17 cellular contexts compared by ENCODE assay signal in genomic region chr10:37732685-37733084, GRCh38.
"Had no signal": no experiment of that assay in that cellular context is flagged by ENCODE, and none has a peak within 500 bp of the region (broad histone marks: within the 10 kb centered on the region; RNA-seq: fewer than 3 reads in every experiment).

No MANE protein-coding gene starts in this region.

- ATAC-seq: activated CD4-positive, alpha-beta T cell treated with anti-CD3 and anti-CD28 coated beads for 36 hours; body of pancreas; effector memory CD8-positive, alpha-beta T cell; left lung; sciatic nerve; stimulated activated effector memory CD8-positive, alpha-beta T cell treated with anti-CD3 and anti-CD28 coated beads, Interleukin-12 subunit alpha, Interleukin-12 subunit beta, amount 100 ng/mL, for 72 hours had no signal

- H3K27me3 ChIP-seq: body of pancreas, left lung, upper lobe of left lung had no signal

- H3K36me3 ChIP-seq: left lung, stomach, upper lobe of left lung had no signal

- H3K4me1 ChIP-seq: body of pancreas, left lung, parathyroid adenoma, stomach, upper lobe of left lung had no signal

- H3K79me2 ChIP-seq: parathyroid adenoma had no signal

- H3K9ac ChIP-seq: parathyroid adenoma had no signal

- H2AFZ ChIP-seq: parathyroid adenoma had no signal

- DNase-seq: activated CD4-positive, alpha-beta T cell treated with anti-CD3 and anti-CD28 coated beads for 36 hours; activated CD4-positive, alpha-beta T cell treated with anti-CD3 and anti-CD28 coated beads, Interleukin-2, amount 50 U/mL, for 48 hours; activated naive CD4-positive, alpha-beta T cell; activated naive CD8-positive, alpha-beta T cell treated with anti-CD3 and anti-CD28 coated beads for 36 hours; amygdala; body of pancreas; effector memory CD8-positive, alpha-beta T cell; head of caudate nucleus; kidney; left lung; midbrain; stimulated activated CD4-positive, alpha-beta T cell treated with anti-CD3 and anti-CD28 coated beads, Interleukin-4, amount 100 ng/mL, for 24 hours; stomach; upper lobe of left lung had no signal

- H3K4me3 ChIP-seq: body of pancreas, left lung, stomach, upper lobe of left lung had no signal

- H3K27ac ChIP-seq: body of pancreas, left lung, parathyroid adenoma, stomach, upper lobe of left lung had no signal
